ENCODE assay signal across 2 cellular contexts in genomic region chr1:24806588-24806987, GRCh38.
TF ChIP-seq lines count a peak whose summit lies in the region.

No MANE protein-coding gene starts in this region.

TF ChIP-seq in IMR-90, 13 proteins besides CTCF, POLR2A, EP300 and RAD21:
- TF ChIP-seq BHLHE40 (IDR thresholded peaks at IDR 0.05; ENCODE audit: low read depth, low read length) (no peak), MXI1 (IDR thresholded peaks at IDR 0.05; ENCODE audit: borderline replicate concordance, low read depth, low read length) (no peak), RFX5 (IDR thresholded peaks at IDR 0.05; ENCODE audit: low read depth, low read length) (no peak), SMC3 (IDR thresholded peaks at IDR 0.05; ENCODE audit: low read depth, low read length) (no peak), CEBPB (IDR thresholded peaks at IDR 0.05; ENCODE audit: low read depth, low read length) (no peak), MAFK (IDR thresholded peaks at IDR 0.05; ENCODE audit: low read depth, low read length) (no peak), USF2 (IDR thresholded peaks at IDR 0.05; ENCODE audit: low read depth, low read length) (no peak), MAZ (IDR thresholded peaks at IDR 0.05; ENCODE audit: borderline replicate concordance, low read depth, low read length) (no peak), NFE2L2 (IDR thresholded peaks at IDR 0.05; ENCODE audit: low read depth, low read length) (no peak), CHD1 (IDR thresholded peaks at IDR 0.05; ENCODE audit: low read depth, low read length) (no peak), RCOR1 (IDR thresholded peaks at IDR 0.05; ENCODE audit: insufficient replicate concordance, low read length) (no peak), FOS (IDR thresholded peaks at IDR 0.05; ENCODE audit: low read depth, low read length) (no peak), ELK1 (IDR thresholded peaks at IDR 0.05; ENCODE audit: borderline replicate concordance, low read depth, low read length) (no peak)

TF ChIP-seq in endothelial cell of umbilical vein, 7 proteins besides CTCF, POLR2A, EP300 and RAD21:
- TF ChIP-seq EZH2 (IDR thresholded peaks at IDR 0.05; ENCODE audit: borderline replicate concordance, low read depth, low read length, severe bottlenecking) (no peak), FOS (IDR thresholded peaks at IDR 0.05; ENCODE audit: borderline replicate concordance, insufficient read depth, low read length) (no peak), GATA2 (IDR thresholded peaks at IDR 0.05; ENCODE audit: insufficient read depth, insufficient read length, low read depth, low read length) (no peak), POLR2AphosphoS5 (IDR thresholded peaks at IDR 0.05; ENCODE audit: insufficient read depth, low read depth, low read length) (no peak), MYC (IDR thresholded peaks at IDR 0.05; ENCODE audit: low read depth, low read length) (no peak), MAX (IDR thresholded peaks at IDR 0.05; ENCODE audit: insufficient read depth, insufficient read length) (no peak)
